In genomic region chr5:130808691-130809090, GRCh38 we compare ENCODE assay signal across 35 cellular contexts.
"Had no signal": no experiment of that assay in that cellular context is flagged by ENCODE, and none has a peak within 500 bp of the region (broad histone marks: within the 10 kb centered on the region; RNA-seq: fewer than 3 reads in every experiment).

No MANE protein-coding gene starts in this region.

- DNase-seq: Karpas-422, Kasumi-1, KBM-7, KG1, MG63, MM.1S, MV-4-11, NCI-H1048, NCI-H1092, NCI-H1092 treated with DMSO at 0.1 percent for 48 hours, NCI-H1105, NCI-H1105 treated with DMSO at 0.1 percent for 48 hours, NCI-H1417, NCI-H1417 treated with DMSO at 0.1 percent for 48 hours, NCI-H1436, NCI-H1436 treated with DMSO at 0.1 percent for 48 hours, NCI-H146, NCI-H1694, NCI-H1694 treated with DMSO at 0.1 percent for 48 hours, NCI-H187, NCI-H187 treated with DMSO at 0.1 percent for 48 hours, NCI-H1930, NCI-H2029, NCI-H2029 treated with DMSO at 0.1 percent for 48 hours, NCI-H2081, NCI-H2081 treated with DMSO at 0.1 percent for 48 hours, NCI-H2107, NCI-H2171, NCI-H2171 treated with DMSO at 0.1 percent for 48 hours, NCI-H2227 treated with DMSO at 0.1 percent for 48 hours, NCI-H226, NCI-H345, NCI-H446, NCI-H446 treated with DMSO at 0.1 percent for 48 hours had no signal

- H3K27ac ChIP-seq: KMS-11 had no signal

- H3K36me3 ChIP-seq: MG63 had no signal

- H3K27me3 ChIP-seq: MG63 had no signal

- H3K9me3 ChIP-seq: MG63 had no signal

- H3K9ac ChIP-seq: KMS-11 had no signal

- H3K4me3 ChIP-seq: MG63 had no signal

- H3K4me2 ChIP-seq: KMS-11 had no signal
